Comparison of ENCODE assay signal across 7 cellular contexts in the genomic region with DNA sequence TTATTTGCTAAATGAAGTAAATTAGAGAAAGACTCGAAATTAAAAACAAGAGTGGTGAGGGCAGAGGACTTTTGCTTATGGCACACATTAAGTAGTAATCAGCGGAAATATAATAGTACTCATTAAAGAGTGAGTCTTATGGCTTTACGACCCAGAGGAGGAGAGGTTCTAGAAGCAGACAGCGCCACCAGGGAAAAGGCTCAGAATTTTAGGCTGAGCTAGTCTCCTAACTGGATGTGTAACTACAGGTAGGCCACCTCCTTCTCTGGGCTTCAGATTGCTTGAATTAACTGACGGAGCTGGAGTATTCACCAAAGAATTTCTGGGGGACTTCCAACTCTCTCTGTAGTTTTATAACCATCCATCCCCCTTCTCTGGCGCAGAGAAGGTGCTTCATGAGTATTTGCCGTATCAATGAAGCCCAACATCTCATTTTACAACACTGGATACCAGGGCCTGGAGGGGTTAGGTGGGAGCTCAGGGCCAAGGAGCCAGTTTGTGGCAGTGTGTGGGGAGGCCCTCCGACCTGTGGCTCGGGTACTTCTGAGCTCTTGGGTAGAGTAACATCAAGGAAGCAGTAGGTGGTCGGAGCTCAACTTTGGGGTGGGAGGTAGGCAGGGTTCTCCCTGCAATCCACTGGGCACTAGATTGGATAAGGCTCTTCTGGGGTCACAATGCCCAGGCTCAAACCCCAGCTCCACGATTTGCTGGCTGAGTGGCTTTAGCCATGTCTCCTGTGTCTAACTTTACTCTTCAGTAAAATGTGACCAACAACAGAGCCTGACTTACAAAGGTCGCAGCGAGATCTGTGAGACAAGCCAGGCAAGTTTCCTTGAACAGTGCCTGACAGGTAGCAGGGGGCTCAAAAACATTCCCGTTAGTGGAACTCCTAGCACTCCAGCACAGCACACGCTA.
A peak's percentile ranks its signal among the peaks of the same experiment; 100 is the strongest.
DNase-seq lines count a peak whose midpoint lies in the region; ATAC-seq lines count a peak whose summit lies in the region.

No MANE protein-coding gene starts in this region.

- H3K27ac ChIP-seq in HUES6 (ENCODE audit: low read depth, low read length) (peak overlapping the region; percentile 83; the same call in 1 of the 2 replicates), iPS-20b (ENCODE audit: low read length) (no peak overlapping the region)

- H3K27ac Mint-ChIP-seq in stimulated activated naive CD8-positive, alpha-beta T cell treated with anti-CD3 and anti-CD28 coated beads, Interleukin-15, amount 100 ng/mL, for 72 hours = peak overlapping the region; percentile 91 to 95

- DNase-seq in activated CD8-positive, alpha-beta memory T cell treated with anti-CD3 and anti-CD28 coated beads, Interleukin-2, amount 50 U/mL, for 48 hours = peak; percentile 59
- DNase-seq in stimulated activated naive CD8-positive, alpha-beta T cell treated with anti-CD3 and anti-CD28 coated beads, Interleukin-15, amount 100 ng/mL, for 72 hours = no peak
- DNase-seq in AG20443 (ENCODE audit: low spot score) (no peak), GM19240 (ENCODE audit: insufficient read length, low spot score) (no peak)

- no peaks in the 10 kb centered on the region for H3K9me3 Mint-ChIP-seq in stimulated activated naive CD8-positive, alpha-beta T cell treated with anti-CD3 and anti-CD28 coated beads, Interleukin-15, amount 100 ng/mL, for 72 hours

- H3K9ac ChIP-seq in HUES6 (ENCODE audit: low read length) (peak overlapping the region; percentile 84), iPS-20b (ENCODE audit: low read depth, low read length) (peak overlapping the region; percentile 89)

- H3K36me3 ChIP-seq in HUES6 (ENCODE audit: control insufficient read depth, insufficient read depth, low read length) (peaks cover 45% of the 10 kb centered on the region), iPS-20b (ENCODE audit: insufficient read depth, low read depth, low read length) (peaks cover 30% of the 10 kb centered on the region)

- H3K9me3 ChIP-seq in HUES6 (ENCODE audit: control insufficient read depth, insufficient read depth, low read depth, low read length) = peaks cover 11% of the 10 kb centered on the region
- 0 out of 2 replicates have a peak, but pooled peaks cover 3% of the 10 kb centered on the region for H3K9me3 ChIP-seq in iPS-20b (ENCODE audit: insufficient read depth, low read depth, low read length)

- H3K4me1 ChIP-seq in HUES6 (ENCODE audit: control insufficient read depth, insufficient read depth, low read length) = peaks cover 35% of the 10 kb centered on the region
- H3K4me1 ChIP-seq in iPS-20b (ENCODE audit: insufficient read depth, low read length) = peaks cover 28% of the 10 kb centered on the region

- peak overlapping the region; percentile 96 for H3K4me3 ChIP-seq in HUES6 (ENCODE audit: low read depth, low read length)
- H3K4me3 ChIP-seq in iPS-20b (ENCODE audit: low read length) = peak overlapping the region; percentile 89

- no peak for ATAC-seq in stimulated activated naive CD8-positive, alpha-beta T cell treated with anti-CD3 and anti-CD28 coated beads, Interleukin-15, amount 100 ng/mL, for 72 hours
- ATAC-seq in HG03565 (IDR thresholded peaks at IDR 0.05; ENCODE audit: unreplicated experiment) = no peak

- no peaks in the 10 kb centered on the region for H3K27me3 ChIP-seq in HUES6 (ENCODE audit: control insufficient read depth, insufficient read depth, low read length)
- no peaks in the 10 kb centered on the region for H3K27me3 ChIP-seq in iPS-20b (ENCODE audit: insufficient read depth, low read length)

- peaks cover 69% of the 10 kb centered on the region for H3K4me1 Mint-ChIP-seq in stimulated activated naive CD8-positive, alpha-beta T cell treated with anti-CD3 and anti-CD28 coated beads, Interleukin-15, amount 100 ng/mL, for 72 hours

- no peaks in the 10 kb centered on the region for H3K27me3 Mint-ChIP-seq in stimulated activated naive CD8-positive, alpha-beta T cell treated with anti-CD3 and anti-CD28 coated beads, Interleukin-15, amount 100 ng/mL, for 72 hours

- H3K4me3 Mint-ChIP-seq in stimulated activated naive CD8-positive, alpha-beta T cell treated with anti-CD3 and anti-CD28 coated beads, Interleukin-15, amount 100 ng/mL, for 72 hours = peak overlapping the region; percentile 96 to 98
